ENCODE assay signal across 24 cellular contexts in genomic region chr3:26721047-26721446, GRCh38.
A peak's percentile ranks its signal among the peaks of the same experiment; 100 is the strongest.
DNase-seq lines count a peak whose midpoint lies in the region; ATAC-seq and TF ChIP-seq lines count a peak whose summit lies in the region.
"Had no signal": no experiment of that assay in that cellular context is flagged by ENCODE, and none has a peak within 500 bp of the region (broad histone marks: within the 10 kb centered on the region; RNA-seq: fewer than 3 reads in every experiment).

No MANE protein-coding gene starts in this region.

- POLR2A ChIA-PET in WTC11 (lab: Charles Lee), result no interaction called here

- ATAC-seq in HG03175 (IDR thresholded peaks at IDR 0.05; ENCODE audit: unreplicated experiment) (peak; percentile 52), WTC11 (peak; percentile 60; the same call in 1 of the 2 replicates)
- ATAC-seq: T-cell had no signal

- H3K27me3 Mint-ChIP-seq in WTC11 (ENCODE audit: low read depth), result no peaks in the 10 kb centered on the region
- no peaks in the 10 kb centered on the region for H3K27me3 Mint-ChIP-seq in neural crest cell (ENCODE audit: low read depth)
- H3K27me3 Mint-ChIP-seq: CD4-positive, CD25-positive, alpha-beta regulatory T cell; IgD-negative memory B cell; T-cell had no signal

- H3K36me3 Mint-ChIP-seq in WTC11 (peaks cover 7% of the 10 kb centered on the region), neural crest cell (ENCODE audit: low read depth) (no peaks in the 10 kb centered on the region)
- H3K36me3 Mint-ChIP-seq: CD4-positive, CD25-positive, alpha-beta regulatory T cell; IgD-negative memory B cell; T-cell had no signal

- CTCF ChIA-PET in WTC11 (lab: Charles Lee), result interaction anchor here (1.9 kb wide), 1 partner anchor 9 kb away, joined by 5 read pairs; no protein-coding TSS in a partner anchor

- DNase-seq in GM12865 (ENCODE audit: low read depth) (no peak), WTC11 (ENCODE audit: low spot score) (no peak), neural crest cell (ENCODE audit: low read depth, low spot score) (no peak), colonic mucosa (no peak), NCI-H774 (lab: John Stamatoyannopoulos, UW) (no peak), sigmoid colon (no peak)
- DNase-seq in activated CD4-positive, CD25-positive, alpha-beta regulatory T cell treated with anti-CD3 and anti-CD28 coated beads, Interleukin-2, amount 50 U/mL, for 72 hours, result no peak
- DNase-seq: CD4-positive, CD25-positive, alpha-beta regulatory T cell; DMS79 treated with DMSO at 0.1 percent for 48 hours; GF-D8; MM.1S; NCI-H1048; NCI-H1417; NCI-H1694; NCI-H2029 treated with DMSO at 0.1 percent for 48 hours; NCI-H446 treated with DMSO at 0.1 percent for 48 hours; NCI-H526; SHP77; T-cell had no signal

- H3K27ac Mint-ChIP-seq in WTC11 (no peak overlapping the region), neural crest cell (ENCODE audit: unreplicated experiment) (no peak overlapping the region)
- H3K27ac Mint-ChIP-seq: CD4-positive, CD25-positive, alpha-beta regulatory T cell; IgD-negative memory B cell; T-cell had no signal

- H3K4me3 Mint-ChIP-seq in WTC11 (no peak overlapping the region), neural crest cell (no peak overlapping the region)
- H3K4me3 Mint-ChIP-seq: CD4-positive, CD25-positive, alpha-beta regulatory T cell; IgD-negative memory B cell; T-cell had no signal

- peaks cover 10% of the 10 kb centered on the region for H3K9me3 Mint-ChIP-seq in WTC11
- H3K9me3 Mint-ChIP-seq in neural crest cell, result peaks cover under 1% of the 10 kb centered on the region
- H3K9me3 Mint-ChIP-seq: IgD-negative memory B cell had no signal

- no peaks in the 10 kb centered on the region for H3K9me3 ChIP-seq in colonic mucosa
- H3K9me3 ChIP-seq in sigmoid colon, result no peaks in the 10 kb centered on the region

- no peak overlapping the region for H3K9ac ChIP-seq in colonic mucosa (ENCODE audit: low read depth in 2 of 2, low read length in 2 of 2)
- H3K9ac ChIP-seq: BLaER1, KMS-11 had no signal

- H3K27ac ChIP-seq in colonic mucosa (no peak overlapping the region), sigmoid colon (no peak overlapping the region)
- H3K27ac ChIP-seq: BLaER1, KMS-11, RWPE1 had no signal

- H3K36me3 ChIP-seq in colonic mucosa (no peaks in the 10 kb centered on the region), sigmoid colon (no peaks in the 10 kb centered on the region)
- H3K36me3 ChIP-seq: BLaER1 had no signal

- 65 to 80% methylated on average over 2 of the region's 2 CpGs for whole genome bisulfite sequencing in sigmoid colon, 2 donors

- TF ChIP-seq POLR2A in sigmoid colon (IDR thresholded peaks at IDR 0.05), result no peak

- H3K27me3 ChIP-seq in colonic mucosa (no peaks in the 10 kb centered on the region), sigmoid colon (no peaks in the 10 kb centered on the region)
- H3K27me3 ChIP-seq: BLaER1 had no signal

- peaks cover 20% of the 10 kb centered on the region for H3K4me1 Mint-ChIP-seq in WTC11
- peaks cover 6% of the 10 kb centered on the region for H3K4me1 Mint-ChIP-seq in neural crest cell
- H3K4me1 Mint-ChIP-seq: CD4-positive, CD25-positive, alpha-beta regulatory T cell; IgD-negative memory B cell; T-cell had no signal

- no peak for TF ChIP-seq EP300 in sigmoid colon (IDR thresholded peaks at IDR 0.05)

- intact Hi-C loops in colonic mucosa (cut with DNase I), result no loop called here
- intact Hi-C loops in sigmoid colon (cut with DNase I), result no loop called here

- no peaks in the 10 kb centered on the region for H3K4me1 ChIP-seq in colonic mucosa
- no peaks in the 10 kb centered on the region for H3K4me1 ChIP-seq in sigmoid colon
- H3K4me1 ChIP-seq: BLaER1 had no signal

- H3K4me3 ChIP-seq in GM12865 (ENCODE audit: low read depth, low read length) (no peak overlapping the region), colonic mucosa (no peak overlapping the region), sigmoid colon (no peak overlapping the region)
- H3K4me3 ChIP-seq: BLaER1 had no signal

- TF ChIP-seq CTCF in GM12865 (IDR thresholded peaks at IDR 0.05; ENCODE audit: insufficient read depth, low read depth, low read length, missing control alignments) (peak; percentile 1), WTC11 (IDR thresholded peaks at IDR 0.05) (no peak), neural crest cell (conservative IDR thresholded peaks at IDR 0.05) (peak; percentile 29), colonic mucosa (IDR thresholded peaks at IDR 0.05) (no peak), sigmoid colon (IDR thresholded peaks at IDR 0.05) (no peak)

TF ChIP-seq in WTC11, 78 proteins besides CTCF, POLR2A, EP300 and RAD21:
- TF ChIP-seq JUN (CRISPR knock-in tag; IDR thresholded peaks at IDR 0.05), result no peak
- TF ChIP-seq ATF3 (CRISPR knock-in tag; conservative IDR thresholded peaks at IDR 0.05), result no peak
- no peak for TF ChIP-seq ESRRA (CRISPR knock-in tag; IDR thresholded peaks at IDR 0.05; ENCODE audit: borderline replicate concordance)
- no peak for TF ChIP-seq MYBL2 (CRISPR knock-in tag; IDR thresholded peaks at IDR 0.05)
- no peak for TF ChIP-seq ZBTB43 (CRISPR knock-in tag; IDR thresholded peaks at IDR 0.05)
- no peak for TF ChIP-seq FOXP4 (CRISPR knock-in tag; IDR thresholded peaks at IDR 0.05)
- no peak for TF ChIP-seq HMGA2 (CRISPR knock-in tag; IDR thresholded peaks at IDR 0.05)
- no peak for TF ChIP-seq ZNF263 (CRISPR knock-in tag; IDR thresholded peaks at IDR 0.05; ENCODE audit: low read depth)
- no peak for TF ChIP-seq SOX15 (CRISPR knock-in tag; IDR thresholded peaks at IDR 0.05)
- TF ChIP-seq ZNF121 (CRISPR knock-in tag; IDR thresholded peaks at IDR 0.05), result no peak
- no peak for TF ChIP-seq STAT6 (CRISPR knock-in tag; conservative IDR thresholded peaks at IDR 0.05; ENCODE audit: low read depth)
- TF ChIP-seq E2F1 (CRISPR knock-in tag; IDR thresholded peaks at IDR 0.05), result no peak

Comparison
In these comparisons a context has a peak if more than half of its experiments do, and no peak if none do; other contexts are left out.
1. CTCF ChIP-seq: peak in GM12865 (single experiment) and neural crest cell (single experiment); none in WTC11 (single experiment), colonic mucosa (single experiment) and sigmoid colon (0 of 4).